18 cellular contexts compared by ENCODE assay signal in the genomic region with DNA sequence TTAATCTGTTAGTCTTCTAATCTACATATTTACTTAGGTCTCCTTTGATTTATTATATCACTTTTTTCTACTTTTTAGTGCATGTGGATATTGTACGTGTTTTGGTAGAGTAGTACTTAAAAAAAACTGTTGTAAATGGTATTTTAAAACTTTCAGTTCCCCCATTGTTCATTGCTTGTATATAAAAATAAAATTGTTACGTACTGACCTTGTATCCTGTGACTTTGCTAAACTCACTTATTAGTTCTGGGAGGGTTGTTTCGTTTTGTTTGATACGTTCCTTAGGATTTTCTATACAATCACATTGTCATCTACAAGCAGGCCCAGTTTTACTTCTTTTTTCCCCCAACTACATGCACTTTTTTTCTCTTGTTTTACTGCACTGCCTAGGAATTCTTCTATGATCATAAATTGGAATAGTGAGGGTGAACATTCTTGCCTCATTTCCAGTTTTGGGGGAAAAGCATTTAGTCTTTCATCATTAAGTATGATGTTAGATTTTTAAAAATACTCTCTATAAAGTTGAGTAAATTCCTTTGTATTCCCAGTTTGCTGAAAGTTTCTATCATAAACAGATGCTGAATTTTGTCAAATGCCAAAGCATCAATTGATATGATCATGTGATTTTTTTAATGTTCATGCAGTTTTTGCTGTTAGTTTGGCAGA. TPM values are rescaled to one million over a fixed set of nuclear protein-coding genes. Genes with fewer than 3 reads are reported as not detected.
DNase-seq lines count a peak whose midpoint lies in the region; ATAC-seq and TF ChIP-seq lines count a peak whose summit lies in the region.
"Had no signal": no experiment of that assay in that cellular context is flagged by ENCODE, and none has a peak within 500 bp of the region (broad histone marks: within the 10 kb centered on the region; RNA-seq: fewer than 3 reads in every experiment).

No MANE protein-coding gene starts in this region.

- H2AFZ ChIP-seq in SU-DHL-6 (ENCODE audit: low read depth, low read length, severe bottlenecking) = no peak overlapping the region

- TF ChIP-seq CTCF in SU-DHL-6 (IDR thresholded peaks at IDR 0.05; ENCODE audit: insufficient read depth, low read length, poor library complexity, severe bottlenecking) = no peak
- TF ChIP-seq CTCF in fibroblast of the aortic adventitia (IDR thresholded peaks at IDR 0.05; ENCODE audit: insufficient read depth, low read length) = no peak
- TF ChIP-seq CTCF in uterus (IDR thresholded peaks at IDR 0.05) = no peak

- no peak for ATAC-seq in activated naive CD4-positive, alpha-beta T cell treated with anti-CD3 and anti-CD28 coated beads, Interleukin-2, amount 50 U/mL, for 72 hours

- TF ChIP-seq POLR2A in uterus (IDR thresholded peaks at IDR 0.05) = no peak

- H3K9ac ChIP-seq in SU-DHL-6 (ENCODE audit: low read length) = no peak overlapping the region
- H3K9ac ChIP-seq: KMS-11 had no signal

- H3F3A ChIP-seq in SU-DHL-6 (ENCODE audit: insufficient read depth) = no peaks in the 10 kb centered on the region

- no peaks in the 10 kb centered on the region for H3K27me3 Mint-ChIP-seq in T-helper 2 cell treated with Interferon-gamma antibody and Interleukin-4, amounts not matched to agents 5 μg/mL and 100 μg/mL, for 36 hours (ENCODE audit: low read depth)

- no peaks in the 10 kb centered on the region for H3K9me3 ChIP-seq in SU-DHL-6 (ENCODE audit: insufficient read depth, low read length)
- H3K9me3 ChIP-seq in uterus = no peaks in the 10 kb centered on the region
- H3K9me3 ChIP-seq in effector memory CD4-positive, alpha-beta T cell (ENCODE audit: control insufficient read depth, low read length) = no peaks in the 10 kb centered on the region
- H3K9me3 ChIP-seq: HAP-1 had no signal

- H3K9me2 ChIP-seq in SU-DHL-6 (replicated peaks; ENCODE audit: insufficient read depth, low read length) = no peaks in the 10 kb centered on the region

- H3K27me3 ChIP-seq in SU-DHL-6 (ENCODE audit: low read length) (no peaks in the 10 kb centered on the region), uterus (no peaks in the 10 kb centered on the region)
- H3K27me3 ChIP-seq in effector memory CD4-positive, alpha-beta T cell (replicated peaks; ENCODE audit: control insufficient read depth, insufficient read depth, low read length, poor library complexity, severe bottlenecking) = no peaks in the 10 kb centered on the region

- H3K4me1 ChIP-seq in uterus = peaks cover 0 to 4% of the 10 kb centered on the region in 2 donors
- H3K4me1 ChIP-seq in effector memory CD4-positive, alpha-beta T cell (ENCODE audit: control insufficient read depth, insufficient read depth, low read length, poor library complexity, severe bottlenecking) = no peaks in the 10 kb centered on the region
- H3K4me1 ChIP-seq: HAP-1 had no signal

- no peak overlapping the region for H3K27ac Mint-ChIP-seq in T-helper 2 cell treated with Interferon-gamma antibody and Interleukin-4, amounts not matched to agents 5 μg/mL and 100 μg/mL, for 36 hours
- no peak overlapping the region for H3K27ac Mint-ChIP-seq in activated naive CD4-positive, alpha-beta T cell treated with anti-CD3 and anti-CD28 coated beads, Interleukin-2, amount 50 U/mL, for 72 hours

- intact Hi-C loops in uterus (cut with DNase I; ENCODE audit: low total_unique reads) = no loop called here

- no peaks in the 10 kb centered on the region for H4K20me1 ChIP-seq in SU-DHL-6 (ENCODE audit: low read depth, low read length)

- no peaks in the 10 kb centered on the region for H3K9me3 Mint-ChIP-seq in T-helper 2 cell treated with Interferon-gamma antibody and Interleukin-4, amounts not matched to agents 5 μg/mL and 100 μg/mL, for 36 hours
- peaks cover 0 to 4% of the 10 kb centered on the region in 2 donors for H3K9me3 Mint-ChIP-seq in activated naive CD4-positive, alpha-beta T cell treated with anti-CD3 and anti-CD28 coated beads, Interleukin-2, amount 50 U/mL, for 72 hours

- H3K79me2 ChIP-seq in SU-DHL-6 (ENCODE audit: insufficient read depth, low read length) = no peaks in the 10 kb centered on the region

- H3K36me3 ChIP-seq in SU-DHL-6 (ENCODE audit: low read length) (no peaks in the 10 kb centered on the region), uterus (no peaks in the 10 kb centered on the region)
- H3K36me3 ChIP-seq in effector memory CD4-positive, alpha-beta T cell (ENCODE audit: control insufficient read depth, insufficient read depth, low read length) = no peaks in the 10 kb centered on the region
- H3K36me3 ChIP-seq: HAP-1 had no signal

- peak overlapping the region; percentile 17 for H3K4me2 ChIP-seq in SU-DHL-6 (ENCODE audit: low read depth, low read length, poor library complexity, severe bottlenecking)
- H3K4me2 ChIP-seq: KMS-11 had no signal

- H3K4me1 Mint-ChIP-seq in T-helper 2 cell treated with Interferon-gamma antibody and Interleukin-4, amounts not matched to agents 5 μg/mL and 100 μg/mL, for 36 hours (ENCODE audit: low read depth) = no peaks in the 10 kb centered on the region

- H3K4me3 ChIP-seq in SU-DHL-6 (ENCODE audit: insufficient read depth, low read length, poor library complexity, severe bottlenecking) (no peak overlapping the region), fibroblast of the aortic adventitia (ENCODE audit: low read depth, low read length) (no peak overlapping the region), uterus (no peak overlapping the region)
- H3K4me3 ChIP-seq in effector memory CD4-positive, alpha-beta T cell (ENCODE audit: insufficient read depth, low read depth, low read length, poor library complexity, severe bottlenecking) = no peak overlapping the region
- H3K4me3 ChIP-seq: HAP-1, SK-N-MC had no signal

- no peak overlapping the region for H3K27ac ChIP-seq in SU-DHL-6 (ENCODE audit: low read depth, low read length)
- peak overlapping the region; percentile 32 to 48 for H3K27ac ChIP-seq in uterus
- no peak overlapping the region for H3K27ac ChIP-seq in effector memory CD4-positive, alpha-beta T cell (ENCODE audit: insufficient read depth, low read length, poor library complexity, severe bottlenecking)
- H3K27ac ChIP-seq: KMS-11, SK-N-MC had no signal

- H3K4me3 Mint-ChIP-seq in T-helper 2 cell treated with Interferon-gamma antibody and Interleukin-4, amounts not matched to agents 5 μg/mL and 100 μg/mL, for 36 hours = no peak overlapping the region

- peaks cover 3% of the 10 kb centered on the region for H3K36me3 Mint-ChIP-seq in T-helper 2 cell treated with Interferon-gamma antibody and Interleukin-4, amounts not matched to agents 5 μg/mL and 100 μg/mL, for 36 hours (ENCODE audit: low read depth)
- peaks cover 8 to 12% of the 10 kb centered on the region in 2 donors for H3K36me3 Mint-ChIP-seq in activated naive CD4-positive, alpha-beta T cell treated with anti-CD3 and anti-CD28 coated beads, Interleukin-2, amount 50 U/mL, for 72 hours

- DNase-seq in GM03348 (ENCODE audit: low spot score) (peak; percentile 37), fibroblast of the aortic adventitia (ENCODE audit: low read depth) (peak; percentile 63), uterus (no peak)
- no peak for DNase-seq in T-helper 2 cell treated with Interferon-gamma antibody and Interleukin-4, amounts not matched to agents 5 μg/mL and 100 μg/mL, for 36 hours (ENCODE audit: low spot score)
- no peak for DNase-seq in effector memory CD4-positive, alpha-beta T cell
- no peak for DNase-seq in activated naive CD4-positive, alpha-beta T cell treated with anti-CD3 and anti-CD28 coated beads, Interleukin-2, amount 50 U/mL, for 72 hours (ENCODE audit: low spot score in 2 of 2)
- DNase-seq: C1 segment of cervical spinal cord; DMS79; NCI-H1092; NCI-H2081; NK-92 treated with Interleukin-12 subunit alpha and Interleukin-12 subunit beta, amount 100 ng/mL, for 24 hours; SHP77 had no signal

RNA-seq across cellular contexts. Expression of a gene that starts 33.5 kb away (rescaled TPM):
- total RNA-seq in fibroblast of the aortic adventitia (ENCODE audit: low replicate concordance) (11.4 and 175 TPM in 2 replicates), uterus (1 to 10 TPM; 2.0 to 4.7 (median 4.4) TPM)
- 1 to 10 TPM in 1 of 2 donors, under 1 TPM in 1; 0.51 to 1.2 TPM for total RNA-seq in activated naive CD4-positive, alpha-beta T cell treated with anti-CD3 and anti-CD28 coated beads, Interleukin-2, amount 50 U/mL, for 72 hours
- total RNA-seq: A673, G401 had no signal

Comparison
In these comparisons a context has a peak if more than half of its experiments do, and no peak if none do; other contexts are left out.
1. DNase-seq: peak in GM03348 (single experiment) and fibroblast of the aortic adventitia (single experiment); none in uterus (0 of 2), T-helper 2 cell treated with Interferon-gamma antibody and Interleukin-4, amounts not matched to agents 5 μg/mL and 100 μg/mL, for 36 hours (single experiment), effector memory CD4-positive, alpha-beta T cell (0 of 3) and activated naive CD4-positive, alpha-beta T cell treated with anti-CD3 and anti-CD28 coated beads, Interleukin-2, amount 50 U/mL, for 72 hours (0 of 2).
2. H3K27ac ChIP-seq: peak in uterus (2 of 2); none in SU-DHL-6 (single experiment) and effector memory CD4-positive, alpha-beta T cell (single experiment).